32 cellular contexts compared by ENCODE assay signal in genomic region chr4:148847544-148847943, GRCh38.
"Had no signal": no experiment of that assay in that cellular context is flagged by ENCODE, and none has a peak within 500 bp of the region (broad histone marks: within the 10 kb centered on the region; RNA-seq: fewer than 3 reads in every experiment).

No MANE protein-coding gene starts in this region.

- ATAC-seq: activated CD8-positive, alpha-beta T cell treated with anti-CD3 and anti-CD28 coated beads for 36 hours; activated T-cell treated with anti-CD3 and anti-CD28 coated beads, Interleukin-2, amount 50 U/mL, for 72 hours; activated T-helper 17 cell treated with anti-CD3 and anti-CD28 coated beads, Interleukin-2, amount 50 U/mL, for 72 hours; Panc1 had no signal

- H3K27me3 Mint-ChIP-seq: activated CD4-positive, alpha-beta T cell treated with anti-CD3 and anti-CD28 coated beads, Interleukin-2, amount 10 ng/mL, durations not matched to agents 24 days and 14 days; activated naive CD8-positive, alpha-beta T cell treated with anti-CD3 and anti-CD28 coated beads for 36 hours had no signal

- H3K36me3 Mint-ChIP-seq: activated naive CD8-positive, alpha-beta T cell treated with anti-CD3 and anti-CD28 coated beads for 36 hours had no signal

- H3K27ac Mint-ChIP-seq: activated CD4-positive, alpha-beta T cell treated with anti-CD3 and anti-CD28 coated beads, Interleukin-2, amount 10 ng/mL, durations not matched to agents 24 days and 14 days; activated CD8-positive, alpha-beta T cell treated with anti-CD3 and anti-CD28 coated beads for 36 hours; activated naive CD8-positive, alpha-beta T cell treated with anti-CD3 and anti-CD28 coated beads for 36 hours; activated T-cell treated with anti-CD3 and anti-CD28 coated beads, Interleukin-2, amount 50 U/mL, for 72 hours; activated T-helper 17 cell treated with anti-CD3 and anti-CD28 coated beads, Interleukin-2, amount 50 U/mL, for 72 hours had no signal

- H3K9me3 ChIP-seq: ascending aorta, MG63, SJSA1 had no signal

- H3K36me3 ChIP-seq: ascending aorta, cardiac muscle cell, MG63, SJSA1 had no signal

- H3K4me3 ChIP-seq: ascending aorta, cardiac muscle cell, MG63, SJSA1 had no signal

- DNase-seq: activated CD4-positive, alpha-beta T cell treated with anti-CD3 and anti-CD28 coated beads, Interleukin-2, amount 10 ng/mL, durations not matched to agents 24 days and 14 days; activated CD4-positive, alpha-beta T cell treated with anti-CD3 and anti-CD28 coated beads, Interleukin-2, amount 50 U/mL, for 4 hours; activated CD8-positive, alpha-beta T cell treated with anti-CD3 and anti-CD28 coated beads for 36 hours; activated effector memory CD4-positive, alpha-beta T cell treated with anti-CD3 and anti-CD28 coated beads, Interleukin-2, amount 50 U/mL, for 16 hours; activated naive CD4-positive, alpha-beta T cell; activated naive CD4-positive, alpha-beta T cell treated with anti-CD3 and anti-CD28 coated beads, Interleukin-2, amount 50 U/mL, for 16 hours; activated naive CD8-positive, alpha-beta T cell treated with anti-CD3 and anti-CD28 coated beads for 36 hours; activated T-cell treated with anti-CD3 and anti-CD28 coated beads, Interleukin-2, amount 50 U/mL, for 1 hour; activated T-cell treated with anti-CD3 and anti-CD28 coated beads, Interleukin-2, amount 50 U/mL, for 72 hours; amniotic stem cell; Kasumi-1; KG1; MG63; NCI-H1048; NCI-H1105 treated with DMSO at 0.1 percent for 48 hours; NCI-H1436; NCI-H1694; NCI-H1930; NCI-H2081 treated with DMSO at 0.1 percent for 48 hours; NCI-H226; NCI-H524 treated with DMSO at 0.1 percent for 48 hours; RPMI8226; SHP77 treated with DMSO at 0.1 percent for 48 hours; SW 1271; T-helper 1 cell; T-helper 2 cell; T-helper 9 cell had no signal

- H3K4me1 ChIP-seq: ascending aorta, SJSA1 had no signal

- H3K27me3 ChIP-seq: ascending aorta, cardiac muscle cell, MG63, SJSA1 had no signal

- H3K27ac ChIP-seq: ascending aorta, cardiac muscle cell, SJSA1 had no signal

- H3K9me3 Mint-ChIP-seq: activated CD4-positive, alpha-beta T cell treated with anti-CD3 and anti-CD28 coated beads, Interleukin-2, amount 10 ng/mL, durations not matched to agents 24 days and 14 days; activated CD8-positive, alpha-beta T cell treated with anti-CD3 and anti-CD28 coated beads for 36 hours; activated naive CD8-positive, alpha-beta T cell treated with anti-CD3 and anti-CD28 coated beads for 36 hours; activated T-cell treated with anti-CD3 and anti-CD28 coated beads, Interleukin-2, amount 50 U/mL, for 72 hours; activated T-helper 17 cell treated with anti-CD3 and anti-CD28 coated beads, Interleukin-2, amount 50 U/mL, for 72 hours had no signal

- H3K4me3 Mint-ChIP-seq: activated CD4-positive, alpha-beta T cell treated with anti-CD3 and anti-CD28 coated beads, Interleukin-2, amount 10 ng/mL, durations not matched to agents 24 days and 14 days; activated CD8-positive, alpha-beta T cell treated with anti-CD3 and anti-CD28 coated beads for 36 hours; activated naive CD8-positive, alpha-beta T cell treated with anti-CD3 and anti-CD28 coated beads for 36 hours; activated T-cell treated with anti-CD3 and anti-CD28 coated beads, Interleukin-2, amount 50 U/mL, for 72 hours; activated T-helper 17 cell treated with anti-CD3 and anti-CD28 coated beads, Interleukin-2, amount 50 U/mL, for 72 hours had no signal

- H3K4me1 Mint-ChIP-seq: activated CD4-positive, alpha-beta T cell treated with anti-CD3 and anti-CD28 coated beads, Interleukin-2, amount 10 ng/mL, durations not matched to agents 24 days and 14 days; activated naive CD8-positive, alpha-beta T cell treated with anti-CD3 and anti-CD28 coated beads for 36 hours; activated T-helper 17 cell treated with anti-CD3 and anti-CD28 coated beads, Interleukin-2, amount 50 U/mL, for 72 hours had no signal
